Comparison of ENCODE assay signal across 18 cellular contexts in genomic region chr9:4826417-4827166, GRCh38.
"Had no signal": no experiment of that assay in that cellular context is flagged by ENCODE, and none has a peak within 500 bp of the region (broad histone marks: within the 10 kb centered on the region; RNA-seq: fewer than 3 reads in every experiment).

No MANE protein-coding gene starts in this region.

- ATAC-seq: activated naive CD8-positive, alpha-beta T cell treated with anti-CD3 and anti-CD28 coated beads, Interleukin-2, amount 50 U/mL, for 24 hours; naive thymus-derived CD8-positive, alpha-beta T cell; right lobe of liver had no signal

- H3K27ac Mint-ChIP-seq: activated CD4-positive, alpha-beta memory T cell treated with anti-CD3 and anti-CD28 coated beads for 36 hours; activated naive CD8-positive, alpha-beta T cell treated with anti-CD3 and anti-CD28 coated beads, Interleukin-2, amount 50 U/mL, for 24 hours; stimulated activated naive CD8-positive, alpha-beta T cell treated with anti-CD3 and anti-CD28 coated beads, Interleukin-15, Interleukin-2, amounts not matched to agents 100 ng/mL and 50 ng/mL, for 24 hours had no signal

- H3K4me3 Mint-ChIP-seq: activated CD4-positive, alpha-beta memory T cell treated with anti-CD3 and anti-CD28 coated beads for 36 hours; activated naive CD8-positive, alpha-beta T cell treated with anti-CD3 and anti-CD28 coated beads, Interleukin-2, amount 50 U/mL, for 24 hours; naive thymus-derived CD8-positive, alpha-beta T cell; stimulated activated naive CD8-positive, alpha-beta T cell treated with anti-CD3 and anti-CD28 coated beads, Interleukin-15, Interleukin-2, amounts not matched to agents 100 ng/mL and 50 ng/mL, for 24 hours had no signal

- FAIRE-seq: urothelium cell line had no signal

- H3K4me1 ChIP-seq: colonic mucosa had no signal

- H3K27me3 Mint-ChIP-seq: activated CD4-positive, alpha-beta memory T cell treated with anti-CD3 and anti-CD28 coated beads for 36 hours; activated naive CD8-positive, alpha-beta T cell treated with anti-CD3 and anti-CD28 coated beads, Interleukin-2, amount 50 U/mL, for 24 hours; naive thymus-derived CD8-positive, alpha-beta T cell; stimulated activated naive CD8-positive, alpha-beta T cell treated with anti-CD3 and anti-CD28 coated beads, Interleukin-15, Interleukin-2, amounts not matched to agents 100 ng/mL and 50 ng/mL, for 24 hours had no signal

- DNase-seq: activated CD4-positive, alpha-beta memory T cell treated with anti-CD3 and anti-CD28 coated beads for 36 hours; activated CD4-positive, CD25-positive, alpha-beta regulatory T cell treated with anti-CD3 and anti-CD28 coated beads, Interleukin-2, amount 50 U/mL, for 72 hours; activated CD8-positive, alpha-beta memory T cell treated with anti-CD3 and anti-CD28 coated beads, Interleukin-2, amount 50 U/mL, for 48 hours; activated naive CD4-positive, alpha-beta T cell treated with Interleukin-2 at 50 U/mL for 16 hours; activated naive CD8-positive, alpha-beta T cell treated with anti-CD3 and anti-CD28 coated beads, Interleukin-2, amount 50 U/mL, for 24 hours; colonic mucosa; effector CD4-positive, alpha-beta T cell; mammary epithelial cell; naive thymus-derived CD8-positive, alpha-beta T cell; right lobe of liver; stimulated activated CD4-positive, alpha-beta T cell treated with anti-CD3 and anti-CD28 coated beads, Interleukin-12 subunit alpha, Interleukin-12 subunit beta, amount 100 ng/mL, for 4 hours; stimulated activated CD4-positive, alpha-beta T cell treated with anti-CD3 and anti-CD28 coated beads, Interleukin-2, amount 100 ng/mL, for 48 hours; T-helper 9 cell; testis had no signal

- H3K27ac ChIP-seq: ascending aorta, cardiac muscle cell, colonic mucosa, right lobe of liver, testis had no signal

- H3K4me3 ChIP-seq: ascending aorta, cardiac muscle cell, colonic mucosa, right lobe of liver, testis had no signal

- H3K27me3 ChIP-seq: ascending aorta, cardiac muscle cell, colonic mucosa, right lobe of liver, testis had no signal

- H3K36me3 ChIP-seq: ascending aorta, cardiac muscle cell, colonic mucosa, right lobe of liver had no signal

- H3K9me3 ChIP-seq: ascending aorta, colonic mucosa, right lobe of liver, testis had no signal

- H3K9me3 Mint-ChIP-seq: activated CD4-positive, alpha-beta memory T cell treated with anti-CD3 and anti-CD28 coated beads for 36 hours; activated naive CD8-positive, alpha-beta T cell treated with anti-CD3 and anti-CD28 coated beads, Interleukin-2, amount 50 U/mL, for 24 hours; naive thymus-derived CD8-positive, alpha-beta T cell; stimulated activated naive CD8-positive, alpha-beta T cell treated with anti-CD3 and anti-CD28 coated beads, Interleukin-15, Interleukin-2, amounts not matched to agents 100 ng/mL and 50 ng/mL, for 24 hours had no signal
